In the genomic region with DNA sequence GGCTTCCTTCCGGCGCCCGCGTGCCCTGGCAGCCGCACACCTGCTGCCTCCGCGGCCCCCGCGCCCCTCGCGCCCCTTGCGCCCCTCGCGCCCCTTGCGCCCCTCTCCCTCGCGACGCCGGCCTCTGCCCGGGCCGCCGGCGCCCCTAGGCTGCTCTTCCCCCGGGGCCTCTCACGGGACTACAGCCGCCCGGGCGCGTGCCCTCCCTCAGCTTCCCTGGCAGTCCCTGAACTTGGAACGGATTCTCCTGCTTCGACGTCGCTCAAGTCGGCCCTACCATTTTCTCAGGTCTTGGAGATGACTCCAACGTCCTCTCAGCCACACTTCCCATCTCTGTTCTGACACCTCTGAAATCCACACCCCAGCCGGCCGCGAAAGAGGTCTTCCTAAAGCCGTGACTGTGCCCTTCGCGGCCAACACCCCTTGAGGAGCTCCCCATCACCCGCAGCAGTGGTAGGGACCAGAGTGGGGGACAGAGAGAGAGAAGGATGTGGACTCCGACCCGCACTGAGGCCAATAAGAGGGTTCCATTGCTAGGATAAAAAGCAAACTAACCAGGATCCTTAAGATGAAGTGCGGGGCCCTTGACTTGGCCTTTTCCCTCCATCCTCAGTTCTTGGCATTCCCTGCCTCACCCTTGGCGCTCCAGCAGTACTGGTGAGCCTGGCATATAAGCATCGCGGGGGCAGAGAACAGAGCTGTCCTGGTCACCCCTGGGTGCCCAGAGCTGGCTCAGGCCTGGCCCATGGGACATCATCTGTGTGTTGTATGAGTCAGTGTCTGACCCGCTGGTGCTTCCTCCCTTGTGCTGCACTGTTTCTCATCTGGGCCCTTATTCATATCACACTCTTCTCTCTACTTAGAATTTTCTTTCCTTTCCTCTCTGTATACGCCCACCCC, we compare ENCODE assay signal across 8 cellular contexts. TPM values are rescaled to one million over a fixed set of nuclear protein-coding genes. Genes with fewer than 3 reads are reported as not detected.
DNase-seq lines count a peak whose midpoint lies in the region; TF ChIP-seq lines count a peak whose summit lies in the region.

No MANE protein-coding gene starts in this region.

- H3K27ac ChIP-seq in HUES6 (ENCODE audit: low read depth, low read length) (no peak overlapping the region), mesendoderm (ENCODE audit: low read depth, low read length) (no peak overlapping the region), vagina (peak overlapping the region; percentile 41)

- DNase-seq in DMS53 treated with DMSO at 0.1 percent for 48 hours (lab: John Stamatoyannopoulos, UW; ENCODE audit: unreplicated experiment) (peak; percentile 5), mesendoderm (peak; percentile 16), vagina (ENCODE audit: extremely low spot score in 2 of 2) (no peak), GF-D8 (lab: John Stamatoyannopoulos, UW) (no peak), HCEC 1CT (no peak), KBM-7 (no peak)

- no peaks in the 10 kb centered on the region for H3K9me3 Mint-ChIP-seq in brain

- H3K4me1 Mint-ChIP-seq in brain = peaks cover 21% of the 10 kb centered on the region

- intact Hi-C loops in vagina (cut with DNase I) = loop anchor here (10.0 kb wide), 1 partner anchor 109 kb away; no protein-coding TSS in a partner anchor

- H3K27ac Mint-ChIP-seq in brain = peak overlapping the region in 4 of 5 experiments; percentile 27 to 83 (median 64)

- H3K9me3 ChIP-seq in HUES6 (ENCODE audit: control insufficient read depth, insufficient read depth, low read depth, low read length) = no peaks in the 10 kb centered on the region
- H3K9me3 ChIP-seq in vagina = no peaks in the 10 kb centered on the region

- H3K4ac ChIP-seq in mesendoderm (ENCODE audit: low read depth, low read length) = no peak overlapping the region

- no CpG with 5 or more reads among the region's 50 CpGs for WGBS in mesendoderm (ENCODE audit: extremely low coverage, insufficient coverage, low lambda C conversion rate)

- no peak overlapping the region for H2BK5ac ChIP-seq in mesendoderm (ENCODE audit: low read length)

- H3K27me3 ChIP-seq in HUES6 (ENCODE audit: control insufficient read depth, insufficient read depth, low read length) (peaks cover 41% of the 10 kb centered on the region), mesendoderm (ENCODE audit: insufficient read depth, low read length, poor library complexity) (peaks cover 7% of the 10 kb centered on the region), vagina (no peaks in the 10 kb centered on the region)

- H3K18ac ChIP-seq in mesendoderm (ENCODE audit: low read length) = no peak overlapping the region

- H2BK15ac ChIP-seq in mesendoderm (replicated peaks; ENCODE audit: low read depth) = no peak overlapping the region

- peak overlapping the region; percentile 84 for H3K56ac ChIP-seq in mesendoderm (ENCODE audit: low read length)

- peaks cover 5% of the 10 kb centered on the region; the same call in 1 of the 2 replicates for H3K4me1 ChIP-seq in HUES6 (ENCODE audit: control insufficient read depth, insufficient read depth, low read length)
- H3K4me1 ChIP-seq in mesendoderm (ENCODE audit: control insufficient read depth, low read depth, low read length) = no peaks in the 10 kb centered on the region
- peaks cover 19% of the 10 kb centered on the region for H3K4me1 ChIP-seq in vagina

- peaks cover 7% of the 10 kb centered on the region for H3K27me3 Mint-ChIP-seq in brain

- no peak for TF ChIP-seq CTCF in brain (conservative IDR thresholded peaks at IDR 0.05)
- TF ChIP-seq CTCF in vagina (IDR thresholded peaks at IDR 0.05) = no peak

- TF ChIP-seq POLR2A in vagina (IDR thresholded peaks at IDR 0.05) = no peak

- no peak overlapping the region for H4K5ac ChIP-seq in mesendoderm (ENCODE audit: low read length)

- H3K4me3 Mint-ChIP-seq in brain = peak overlapping the region; percentile 87 to 92 (median 90)

- peak overlapping the region; percentile 71 for H3K4me3 ChIP-seq in HUES6 (ENCODE audit: low read depth, low read length)
- no peak overlapping the region for H3K4me3 ChIP-seq in mesendoderm (ENCODE audit: low read length)
- H3K4me3 ChIP-seq in vagina = peak overlapping the region; percentile 76 to 78

- no peaks in the 10 kb centered on the region for H3K36me3 Mint-ChIP-seq in brain

- no peaks in the 10 kb centered on the region for H3K79me1 ChIP-seq in mesendoderm (ENCODE audit: low read length)

- in situ Hi-C loops in KBM-7 (cut with MboI; ENCODE audit: low pct_unique_long_range_greater_than_20kb, low sequenced_read_pairs) = no loop called here

- H3K9ac ChIP-seq in HUES6 (ENCODE audit: low read length) (no peak overlapping the region), mesendoderm (ENCODE audit: low read length) (peak overlapping the region; percentile 54)

- no peaks in the 10 kb centered on the region for H3K36me3 ChIP-seq in HUES6 (ENCODE audit: control insufficient read depth, insufficient read depth, low read length)
- no peaks in the 10 kb centered on the region for H3K36me3 ChIP-seq in mesendoderm (ENCODE audit: control insufficient read depth, insufficient read depth, low read length)
- no peaks in the 10 kb centered on the region for H3K36me3 ChIP-seq in vagina

- no peak overlapping the region for H2BK120ac ChIP-seq in mesendoderm (ENCODE audit: low read depth, low read length)

- H3K23ac ChIP-seq in mesendoderm (ENCODE audit: low read length) = no peak overlapping the region

- H3K79me2 ChIP-seq in mesendoderm (ENCODE audit: control insufficient read depth, insufficient read depth, low read length) = no peaks in the 10 kb centered on the region

- H2AK5ac ChIP-seq in mesendoderm (ENCODE audit: low read length) = no peak overlapping the region

- no peak overlapping the region for H4K8ac ChIP-seq in mesendoderm (ENCODE audit: low read depth, low read length)

- H3K4me2 ChIP-seq in mesendoderm (ENCODE audit: low read length) = peak overlapping the region; percentile 77

RNA-seq across cellular contexts. Expression of gene GARNL3, which starts 38.6 kb away (rescaled TPM):
- 7.5 TPM for polyA plus RNA-seq in brain (ENCODE audit: insufficient read depth, low read depth, low replicate concordance)
- 1.3 TPM for polyA plus RNA-seq in mesendoderm (2013, experiment 1 of 2)
- polyA plus RNA-seq in mesendoderm (2013, experiment 2 of 2) = 1.2 TPM
- total RNA-seq in vagina = 31.4 TPM

Comparison
In these comparisons a context has a peak if more than half of its experiments do, and no peak if none do; other contexts are left out.
1. DNase-seq: peak in DMS53 treated with DMSO at 0.1 percent for 48 hours (single experiment) and mesendoderm (single experiment); none in vagina (0 of 2), GF-D8 (single experiment), HCEC 1CT (single experiment) and KBM-7 (single experiment).